Comparison of ENCODE assay signal across 9 cellular contexts in the genomic region with DNA sequence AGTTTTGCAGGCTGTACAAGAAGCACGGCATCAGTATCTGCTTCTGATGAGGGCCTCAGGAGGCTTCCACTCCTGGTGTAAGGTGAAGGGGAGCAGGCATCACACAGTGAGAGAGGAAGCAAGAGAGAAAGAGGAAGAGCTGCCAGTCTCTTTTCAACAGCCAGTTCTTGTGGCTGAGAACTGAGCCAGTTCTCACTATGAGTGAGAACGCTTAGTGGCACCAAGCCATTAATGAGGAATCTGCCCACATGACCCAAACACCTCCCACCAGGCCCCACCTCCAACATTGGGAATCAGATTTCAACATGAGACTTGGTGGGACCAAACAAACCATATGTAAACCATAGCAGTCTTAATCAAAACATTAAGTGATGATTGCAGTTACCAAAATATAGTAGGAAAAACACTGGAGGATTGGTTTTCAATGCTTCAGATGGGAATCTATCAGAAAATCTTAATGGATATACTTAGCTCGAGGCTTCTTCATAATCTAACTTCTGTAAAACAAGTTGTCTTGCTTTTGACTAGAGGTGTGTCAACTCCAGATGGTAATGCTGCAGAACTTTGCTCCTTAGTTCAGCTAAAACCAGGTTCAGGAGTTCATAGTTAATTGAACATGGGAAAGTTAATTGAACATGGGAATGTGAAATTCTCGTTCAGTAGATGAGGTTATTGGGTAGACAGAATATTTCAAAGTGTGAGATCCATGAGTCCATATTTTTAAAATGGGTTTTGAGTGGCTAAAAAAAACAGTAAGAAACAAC. TPM values are rescaled to one million over a fixed set of nuclear protein-coding genes. Genes with fewer than 3 reads are reported as not detected.
A peak's percentile ranks its signal among the peaks of the same experiment; 100 is the strongest.
DNase-seq lines count a peak whose midpoint lies in the region; ATAC-seq and TF ChIP-seq lines count a peak whose summit lies in the region.
"Had no signal": no experiment of that assay in that cellular context is flagged by ENCODE, and none has a peak within 500 bp of the region (broad histone marks: within the 10 kb centered on the region; RNA-seq: fewer than 3 reads in every experiment).

No MANE protein-coding gene starts in this region.

- H3K4me3 Mint-ChIP-seq in natural killer cell: no peak overlapping the region
- no peak overlapping the region for H3K4me3 Mint-ChIP-seq in Calu3 (ENCODE audit: low read depth, unreplicated experiment)

- H3K27me3 Mint-ChIP-seq in natural killer cell (ENCODE audit: low read depth in 2 of 2) (no peaks in the 10 kb centered on the region), Calu3 (ENCODE audit: unreplicated experiment) (no peaks in the 10 kb centered on the region)

- DNase-seq in SKM-1 treated with dmso at 0.1 percent for 144 hours (lab: John Stamatoyannopoulos, UW; ENCODE audit: unreplicated experiment): peak; percentile 60
- no peak for DNase-seq in natural killer cell
- DNase-seq in foreskin melanocyte: no peak
- DNase-seq in SHP77 (lab: John Stamatoyannopoulos, UW): no peak
- DNase-seq in Calu3: no peak
- DNase-seq in NCI-H69 (lab: John Stamatoyannopoulos, UW): no peak
- DNase-seq: aorta had no signal

- intact Hi-C loops in natural killer cell (cut with micrococcal nuclease): no loop called here
- intact Hi-C loops in Calu3 (cut with micrococcal nuclease; ENCODE audit: unreplicated experiment): loop anchor here (10.0 kb wide), 1 partner anchor 186 kb away; a partner anchor contains a TSS

- H3K27ac Mint-ChIP-seq in natural killer cell (peak overlapping the region; percentile 71 to 87), Calu3 (ENCODE audit: unreplicated experiment) (no peak overlapping the region)

- H3K36me3 Mint-ChIP-seq in natural killer cell (no peaks in the 10 kb centered on the region), Calu3 (ENCODE audit: insufficient read depth, unreplicated experiment) (no peaks in the 10 kb centered on the region)

- CTCF ChIA-PET in Calu3 (lab: Charles Lee): interaction anchor here (0.5 to 1.2 kb wide), 3 partner anchors 8 to 58 kb away, joined by 3 to 7 read pairs (median 4); no protein-coding TSS in a partner anchor

- BruUV-seq in Calu3 (replicated peaks; lab: Mats Ljungman, UMichigan): no TSS peak

- TF ChIP-seq CTCF in natural killer cell (IDR thresholded peaks at IDR 0.05) (no peak), Calu3 (IDR thresholded peaks at IDR 0.05; ENCODE audit: unreplicated experiment) (no peak)

- H3K4me1 Mint-ChIP-seq in natural killer cell (peaks cover 65 to 78% of the 10 kb centered on the region in 2 donors), Calu3 (ENCODE audit: low read depth, unreplicated experiment) (peaks cover 33% of the 10 kb centered on the region)

- no peaks in the 10 kb centered on the region for H3K9me3 Mint-ChIP-seq in natural killer cell
- H3K9me3 Mint-ChIP-seq in Calu3 (ENCODE audit: low read depth, unreplicated experiment): peaks cover 2% of the 10 kb centered on the region

- ATAC-seq in GM19324 (IDR thresholded peaks at IDR 0.05; ENCODE audit: low FRiP score, unreplicated experiment) (peak; percentile 71), HG02870 (IDR thresholded peaks at IDR 0.05; ENCODE audit: unreplicated experiment) (peak; percentile 77), natural killer cell (peak; percentile 61 to 69 (median 68))

RNA-seq across cellular contexts. Expression of a gene that starts 12.2 kb away (rescaled TPM):
- total RNA-seq in natural killer cell: 10 to 100 TPM; 59.5 to 74.7 (median 74.6) TPM
- 98.9 and 99.6 TPM in 2 replicates for total RNA-seq in Calu3 (2022)
